Comparison of ENCODE assay signal across 1 cellular context in genomic region chr10:48684792-48685651, GRCh38.
TF ChIP-seq lines count a peak whose summit lies in the region.

TSS of gene WDFY4 (plus strand) at chr10:48684873. CDS start at chr10:48709733, 24,860 bp downstream.

TF ChIP-seq in GM12878, 131 proteins besides CTCF, POLR2A, EP300 and RAD21 (continued from another document):
- peak; percentile 49 for TF ChIP-seq TAF1 (IDR thresholded peaks at IDR 0.05; ENCODE audit: borderline replicate concordance, low read depth, low read length)
- peak; percentile 87 for TF ChIP-seq CREM (IDR thresholded peaks at IDR 0.05; ENCODE audit: low read depth)
- peak; percentile 49; the same call in 1 of the 2 replicates for TF ChIP-seq CBX5 (IDR thresholded peaks at IDR 0.05; ENCODE audit: low read depth)
- peak; percentile 82 for TF ChIP-seq MTA2 (IDR thresholded peaks at IDR 0.05; ENCODE audit: low read depth)
- peak; percentile 70; the same call in 1 of the 2 replicates for TF ChIP-seq ZBED1 (IDR thresholded peaks at IDR 0.05; ENCODE audit: borderline replicate concordance)
- peak; percentile 54; the same call in 1 of the 2 replicates for TF ChIP-seq CREB1 (IDR thresholded peaks at IDR 0.05; ENCODE audit: low read depth)
- TF ChIP-seq ZNF217 (IDR thresholded peaks at IDR 0.05) = 0 out of 2 replicates have a peak, but pooled peaks have one; percentile 65
- no peak for TF ChIP-seq ELK1 (IDR thresholded peaks at IDR 0.05; ENCODE audit: low read depth, low read length)
- no peak for TF ChIP-seq ZBTB40 (IDR thresholded peaks at IDR 0.05; ENCODE audit: borderline replicate concordance)
- TF ChIP-seq BMI1 (IDR thresholded peaks at IDR 0.05; ENCODE audit: borderline replicate concordance) = no peak; the same call in 1 of the 2 replicates
- peak; percentile 95 for TF ChIP-seq EED (IDR thresholded peaks at IDR 0.05; ENCODE audit: low read depth)
- no peak for TF ChIP-seq ZBTB11 (CRISPR knock-in tag; IDR thresholded peaks at IDR 0.05)
- TF ChIP-seq NR2C1 (IDR thresholded peaks at IDR 0.05) = no peak
- 0 out of 2 replicates have a peak, but pooled peaks have one; percentile 12 for TF ChIP-seq ZNF24 (IDR thresholded peaks at IDR 0.05)
- TF ChIP-seq RAD51 (IDR thresholded peaks at IDR 0.05) = peak; percentile 77
- TF ChIP-seq ETV6 (conservative IDR thresholded peaks at IDR 0.05 in 1 of 2, IDR thresholded peaks at IDR 0.05 in 1 of 2; ENCODE audit: borderline replicate concordance in 1 of 2, low read depth in 1 of 2) = peak in 1 of 2 experiments; percentile 92; a peak in 2 of 4 replicates
- TF ChIP-seq JUNB (IDR thresholded peaks at IDR 0.05) = peak; percentile 87
- peak; percentile 54; the same call in 1 of the 2 replicates for TF ChIP-seq STAT1 (conservative IDR thresholded peaks at IDR 0.05)
- TF ChIP-seq POLR2AphosphoS2 (IDR thresholded peaks at IDR 0.05; ENCODE audit: low read depth, low read length) = no peak
- peak; percentile 97 for TF ChIP-seq IKZF1 (conservative IDR thresholded peaks at IDR 0.05)
- TF ChIP-seq MLLT1 (IDR thresholded peaks at IDR 0.05) = peak; percentile 85
- TF ChIP-seq PAX8 (IDR thresholded peaks at IDR 0.05) = no peak
- TF ChIP-seq, protein P1, sequence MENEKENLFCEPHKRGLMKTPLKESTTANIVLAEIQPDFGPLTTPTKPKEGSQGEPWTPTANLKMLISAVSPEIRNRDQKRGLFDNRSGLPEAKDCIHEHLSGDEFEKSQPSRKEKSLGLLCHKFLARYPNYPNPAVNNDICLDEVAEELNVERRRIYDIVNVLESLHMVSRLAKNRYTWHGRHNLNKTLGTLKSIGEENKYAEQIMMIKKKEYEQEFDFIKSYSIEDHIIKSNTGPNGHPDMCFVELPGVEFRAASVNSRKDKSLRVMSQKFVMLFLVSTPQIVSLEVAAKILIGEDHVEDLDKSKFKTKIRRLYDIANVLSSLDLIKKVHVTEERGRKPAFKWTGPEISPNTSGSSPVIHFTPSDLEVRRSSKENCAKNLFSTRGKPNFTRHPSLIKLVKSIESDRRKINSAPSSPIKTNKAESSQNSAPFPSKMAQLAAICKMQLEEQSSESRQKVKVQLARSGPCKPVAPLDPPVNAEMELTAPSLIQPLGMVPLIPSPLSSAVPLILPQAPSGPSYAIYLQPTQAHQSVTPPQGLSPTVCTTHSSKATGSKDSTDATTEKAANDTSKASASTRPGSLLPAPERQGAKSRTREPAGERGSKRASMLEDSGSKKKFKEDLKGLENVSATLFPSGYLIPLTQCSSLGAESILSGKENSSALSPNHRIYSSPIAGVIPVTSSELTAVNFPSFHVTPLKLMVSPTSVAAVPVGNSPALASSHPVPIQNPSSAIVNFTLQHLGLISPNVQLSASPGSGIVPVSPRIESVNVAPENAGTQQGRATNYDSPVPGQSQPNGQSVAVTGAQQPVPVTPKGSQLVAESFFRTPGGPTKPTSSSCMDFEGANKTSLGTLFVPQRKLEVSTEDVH (IDR thresholded peaks at IDR 0.05; ENCODE audit: low read depth, partially characterized antibody) = no peak
- 0 out of 2 replicates have a peak, but pooled peaks have one; percentile 19 for TF ChIP-seq SIN3A (IDR thresholded peaks at IDR 0.05; ENCODE audit: low read depth, low read length)
- TF ChIP-seq MEF2B (IDR thresholded peaks at IDR 0.05; ENCODE audit: partially characterized antibody, poor library complexity, severe bottlenecking) = peak; percentile 86
- peak; percentile 66 for TF ChIP-seq RUNX3 (IDR thresholded peaks at IDR 0.05; ENCODE audit: low read length)
- no peak for TF ChIP-seq SREBF2 (IDR thresholded peaks at IDR 0.05; ENCODE audit: low read length)
- TF ChIP-seq ZNF592 (IDR thresholded peaks at IDR 0.05) = no peak; the same call in 1 of the 2 replicates
- TF ChIP-seq CBFB (IDR thresholded peaks at IDR 0.05; ENCODE audit: low read depth) = peak; percentile 60; the same call in 1 of the 2 replicates
- no peak for TF ChIP-seq CEBPB (IDR thresholded peaks at IDR 0.05; ENCODE audit: borderline replicate concordance in 1 of 2, low read depth in 2 of 2, low read length in 2 of 2)
- TF ChIP-seq NR2F1 (conservative IDR thresholded peaks at IDR 0.05) = peak; percentile 70
- peak; percentile 52; the same call in 1 of the 2 replicates for TF ChIP-seq BACH1 (IDR thresholded peaks at IDR 0.05; ENCODE audit: borderline replicate concordance)
- TF ChIP-seq, protein P2, sequence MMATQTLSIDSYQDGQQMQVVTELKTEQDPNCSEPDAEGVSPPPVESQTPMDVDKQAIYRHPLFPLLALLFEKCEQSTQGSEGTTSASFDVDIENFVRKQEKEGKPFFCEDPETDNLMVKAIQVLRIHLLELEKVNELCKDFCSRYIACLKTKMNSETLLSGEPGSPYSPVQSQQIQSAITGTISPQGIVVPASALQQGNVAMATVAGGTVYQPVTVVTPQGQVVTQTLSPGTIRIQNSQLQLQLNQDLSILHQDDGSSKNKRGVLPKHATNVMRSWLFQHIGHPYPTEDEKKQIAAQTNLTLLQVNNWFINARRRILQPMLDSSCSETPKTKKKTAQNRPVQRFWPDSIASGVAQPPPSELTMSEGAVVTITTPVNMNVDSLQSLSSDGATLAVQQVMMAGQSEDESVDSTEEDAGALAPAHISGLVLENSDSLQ (IDR thresholded peaks at IDR 0.05) = 0 out of 2 replicates have a peak, but pooled peaks have one; percentile 13
- no peak; the same call in 1 of the 2 replicates for TF ChIP-seq MAX (IDR thresholded peaks at IDR 0.05; ENCODE audit: low read depth, low read length)
- TF ChIP-seq CHD2 (IDR thresholded peaks at IDR 0.05; ENCODE audit: borderline replicate concordance, low read depth, low read length) = 0 out of 2 replicates have a peak, but pooled peaks have one; percentile 40
- TF ChIP-seq RBBP5 (conservative IDR thresholded peaks at IDR 0.05) = no peak
- TF ChIP-seq, protein P3, sequence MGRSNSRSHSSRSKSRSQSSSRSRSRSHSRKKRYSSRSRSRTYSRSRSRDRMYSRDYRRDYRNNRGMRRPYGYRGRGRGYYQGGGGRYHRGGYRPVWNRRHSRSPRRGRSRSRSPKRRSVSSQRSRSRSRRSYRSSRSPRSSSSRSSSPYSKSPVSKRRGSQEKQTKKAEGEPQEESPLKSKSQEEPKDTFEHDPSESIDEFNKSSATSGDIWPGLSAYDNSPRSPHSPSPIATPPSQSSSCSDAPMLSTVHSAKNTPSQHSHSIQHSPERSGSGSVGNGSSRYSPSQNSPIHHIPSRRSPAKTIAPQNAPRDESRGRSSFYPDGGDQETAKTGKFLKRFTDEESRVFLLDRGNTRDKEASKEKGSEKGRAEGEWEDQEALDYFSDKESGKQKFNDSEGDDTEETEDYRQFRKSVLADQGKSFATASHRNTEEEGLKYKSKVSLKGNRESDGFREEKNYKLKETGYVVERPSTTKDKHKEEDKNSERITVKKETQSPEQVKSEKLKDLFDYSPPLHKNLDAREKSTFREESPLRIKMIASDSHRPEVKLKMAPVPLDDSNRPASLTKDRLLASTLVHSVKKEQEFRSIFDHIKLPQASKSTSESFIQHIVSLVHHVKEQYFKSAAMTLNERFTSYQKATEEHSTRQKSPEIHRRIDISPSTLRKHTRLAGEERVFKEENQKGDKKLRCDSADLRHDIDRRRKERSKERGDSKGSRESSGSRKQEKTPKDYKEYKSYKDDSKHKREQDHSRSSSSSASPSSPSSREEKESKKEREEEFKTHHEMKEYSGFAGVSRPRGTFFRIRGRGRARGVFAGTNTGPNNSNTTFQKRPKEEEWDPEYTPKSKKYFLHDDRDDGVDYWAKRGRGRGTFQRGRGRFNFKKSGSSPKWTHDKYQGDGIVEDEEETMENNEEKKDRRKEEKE (IDR thresholded peaks at IDR 0.05) = no peak
